Comparison of ENCODE assay signal across 14 cellular contexts in genomic region chr11:32434116-32434386, GRCh38. TPM values are rescaled to one million over a fixed set of nuclear protein-coding genes. Genes with fewer than 3 reads are reported as not detected.
A peak's percentile ranks its signal among the peaks of the same experiment; 100 is the strongest.
DNase-seq lines count a peak whose midpoint lies in the region; ATAC-seq and TF ChIP-seq lines count a peak whose summit lies in the region.
"Had no signal": no experiment of that assay in that cellular context is flagged by ENCODE, and none has a peak within 500 bp of the region (broad histone marks: within the 10 kb centered on the region; RNA-seq: fewer than 3 reads in every experiment).

No MANE protein-coding gene starts in this region.

- no peaks in the 10 kb centered on the region for H3K79me2 ChIP-seq in mammary epithelial cell (ENCODE audit: insufficient read depth, low read length)

- peak overlapping the region; percentile 67 for H3K4me2 ChIP-seq in mammary epithelial cell (ENCODE audit: insufficient read depth, low read depth, low read length)

- in situ Hi-C loops in mammary epithelial cell (cut with MboI; ENCODE audit: low sequenced_read_pairs in 2 of 2), result no loop called here

- intact Hi-C loops in A673 (cut with micrococcal nuclease; ENCODE audit: unreplicated experiment) (loop anchor here (2.0 kb wide), 1 partner anchor 111 kb away; no protein-coding TSS in a partner anchor), Caco-2 (cut with micrococcal nuclease; ENCODE audit: unreplicated experiment) (no loop called here), mammary epithelial cell (cut with micrococcal nuclease) (no loop called here), head of caudate nucleus (cut with DNase I) (no loop called here)

- 2% methylated on average over 9 of the region's 14 CpGs for WGBS in mammary epithelial cell (ENCODE audit: low coverage, missing lambda C conversion rate)

- peak overlapping the region; percentile 86 for H3K4me3 Mint-ChIP-seq in Caco-2 (ENCODE audit: unreplicated experiment)
- peak overlapping the region; percentile 96 for H3K4me3 Mint-ChIP-seq in mesothelial cell of epicardium

- H3K27ac Mint-ChIP-seq in Caco-2 (ENCODE audit: unreplicated experiment) (no peak overlapping the region), mesothelial cell of epicardium (peak overlapping the region; percentile 95)
- H3K27ac Mint-ChIP-seq: CD14-positive monocyte had no signal

- H3K36me3 ChIP-seq in A673 (ENCODE audit: insufficient read depth, low read length, poor library complexity, severe bottlenecking), result no peaks in the 10 kb centered on the region
- no peaks in the 10 kb centered on the region for H3K36me3 ChIP-seq in Caco-2 (ENCODE audit: control insufficient read depth, insufficient read depth, low read length)
- no peaks in the 10 kb centered on the region for H3K36me3 ChIP-seq in mammary epithelial cell (ENCODE audit: insufficient read depth, low read length)
- H3K36me3 ChIP-seq: adrenal gland, SJCRH30 had no signal

- TF ChIP-seq CTCF in A673 (conservative IDR thresholded peaks at IDR 0.05; ENCODE audit: low read depth, low read length) (no peak), Caco-2 (IDR thresholded peaks at IDR 0.05; ENCODE audit: insufficient read depth in 1 of 2, low read depth in 1 of 2, low read length in 1 of 2, severe bottlenecking in 1 of 2, unreplicated experiment in 1 of 2) (no peak), mammary epithelial cell (conservative IDR thresholded peaks at IDR 0.05 in 1 of 2, IDR thresholded peaks at IDR 0.05 in 1 of 2; ENCODE audit: extremely low read depth in 1 of 2, insufficient read depth in 1 of 2, low read depth in 1 of 2, low read length in 2 of 2) (no peak), mesothelial cell of epicardium (IDR thresholded peaks at IDR 0.05; ENCODE audit: unreplicated experiment) (no peak)

- H3K9me3 Mint-ChIP-seq in Caco-2 (ENCODE audit: unreplicated experiment) (no peaks in the 10 kb centered on the region), mesothelial cell of epicardium (no peaks in the 10 kb centered on the region)

- H3K4me3 ChIP-seq in A673 (ENCODE audit: low read depth, low read length, poor library complexity, severe bottlenecking) (peak overlapping the region; percentile 41), Caco-2 (ENCODE audit: low read depth, low read length) (peak overlapping the region; percentile 71; the same call in 1 of the 2 replicates), mammary epithelial cell (replicated peaks in 1 of 3; ENCODE audit: insufficient read depth in 1 of 3, low read depth in 2 of 3, low read length in 3 of 3) (no peak overlapping the region)
- H3K4me3 ChIP-seq: SJCRH30 had no signal

- DNase-seq in A673 (ENCODE audit: low spot score) (no peak), Caco-2 (no peak), mammary epithelial cell (no peak), mesothelial cell of epicardium (ENCODE audit: low spot score in 2 of 2, unreplicated experiment in 2 of 2) (no peak), AG08396 (ENCODE audit: low spot score) (no peak), head of caudate nucleus (no peak)
- DNase-seq: adrenal gland; dorsolateral prefrontal cortex; SJCRH30; stimulated activated CD4-positive, alpha-beta T cell treated with anti-CD3 and anti-CD28 coated beads, Interleukin-4, amount 100 ng/mL, for 1 hour had no signal

- H3K27ac ChIP-seq in A673 (ENCODE audit: low read depth, low read length, poor library complexity, severe bottlenecking) (no peak overlapping the region), mammary epithelial cell (ENCODE audit: insufficient read depth, low read depth, low read length) (no peak overlapping the region)
- H3K27ac ChIP-seq: adrenal gland, dorsolateral prefrontal cortex, SJCRH30 had no signal

- H3K27me3 Mint-ChIP-seq in Caco-2 (ENCODE audit: insufficient read depth, unreplicated experiment) (no peaks in the 10 kb centered on the region), mesothelial cell of epicardium (ENCODE audit: low read depth) (peaks cover 89% of the 10 kb centered on the region)

- H2AFZ ChIP-seq in mammary epithelial cell (ENCODE audit: low read depth, low read length), result peak overlapping the region; percentile 24

- H3K27me3 ChIP-seq in A673 (replicated peaks; ENCODE audit: insufficient read depth, low read depth, low read length, poor library complexity) (peaks cover 98% of the 10 kb centered on the region), Caco-2 (replicated peaks; ENCODE audit: control insufficient read depth, insufficient read depth, low read length) (no peaks in the 10 kb centered on the region; the same call in 1 of the 2 replicates), mammary epithelial cell (ENCODE audit: insufficient read depth, low read length) (peaks cover 81% of the 10 kb centered on the region)
- H3K27me3 ChIP-seq: SJCRH30 had no signal

- no TSS peak for BruUV-seq in A673 (replicated peaks; lab: Mats Ljungman, UMichigan)
- no TSS peak for BruUV-seq in Caco-2 (replicated peaks; lab: Mats Ljungman, UMichigan)
- BruUV-seq in mammary epithelial cell (replicated peaks; lab: Mats Ljungman, UMichigan), result no TSS peak

- POLR2A ChIA-PET in A673 (lab: Charles Lee; ENCODE audit: low non-redundant PET), result no interaction called here
- POLR2A ChIA-PET in Caco-2 (lab: Charles Lee), result no interaction called here

- H3K36me3 Mint-ChIP-seq in Caco-2 (ENCODE audit: insufficient read depth, unreplicated experiment) (no peaks in the 10 kb centered on the region), mesothelial cell of epicardium (peaks cover 15% of the 10 kb centered on the region)

- H3K4me1 Mint-ChIP-seq in Caco-2 (ENCODE audit: low read depth, unreplicated experiment) (no peaks in the 10 kb centered on the region), mesothelial cell of epicardium (peaks cover 71% of the 10 kb centered on the region)

- no peak overlapping the region for H3K9ac ChIP-seq in mammary epithelial cell (ENCODE audit: insufficient read depth, low read length)

- no peak for ATAC-seq in HG02840 (IDR thresholded peaks at IDR 0.05; ENCODE audit: low FRiP score, unreplicated experiment)
- no peak for ATAC-seq in GM18517 (IDR thresholded peaks at IDR 0.05; ENCODE audit: unreplicated experiment)

- H3K9me3 ChIP-seq in A673 (ENCODE audit: low read depth, low read length, poor library complexity, severe bottlenecking), result no peaks in the 10 kb centered on the region
- no peaks in the 10 kb centered on the region for H3K9me3 ChIP-seq in Caco-2
- peaks cover 5% of the 10 kb centered on the region for H3K9me3 ChIP-seq in mammary epithelial cell (replicated peaks; ENCODE audit: insufficient read depth, low read length)
- H3K9me3 ChIP-seq: adrenal gland, SJCRH30 had no signal

- H4K20me1 ChIP-seq in mammary epithelial cell (ENCODE audit: insufficient read depth, low read length), result no peaks in the 10 kb centered on the region

- H3K4me1 ChIP-seq in A673 (ENCODE audit: insufficient read depth, low read length, poor library complexity, severe bottlenecking), result peaks cover 41% of the 10 kb centered on the region
- peaks cover 4% of the 10 kb centered on the region; the same call in 1 of the 2 replicates for H3K4me1 ChIP-seq in Caco-2
- peaks cover 5% of the 10 kb centered on the region for H3K4me1 ChIP-seq in mammary epithelial cell (ENCODE audit: insufficient read depth, low read length)
- H3K4me1 ChIP-seq: SJCRH30 had no signal

- CTCF ChIA-PET in A673 (lab: Charles Lee), result no interaction called here
- CTCF ChIA-PET in Caco-2 (lab: Charles Lee), result no interaction called here
- CTCF ChIA-PET in mammary epithelial cell (lab: Charles Lee; ENCODE audit: low non-redundant PET), result no interaction called here

- dilution Hi-C loops in mammary epithelial cell (cut with HindIII; ENCODE audit: low sequenced_read_pairs), result no loop called here

RNA-seq across cellular contexts. Expression of gene WT1, which starts 1.3 kb away (rescaled TPM):
- total RNA-seq in A673 (2021) (8.6 and 10.4 TPM in 2 replicates), Caco-2 (2022) (4.7 and 6.0 TPM in 2 replicates), mammary epithelial cell (not detected), mesothelial cell of epicardium (122 to 131 TPM (median 125 TPM) in 3 replicates)
- not detected for polyA plus RNA-seq in mammary epithelial cell
- polyA minus RNA-seq in mammary epithelial cell, result not detected
- total RNA-seq: G401, SJCRH30 had no signal
- polyA plus RNA-seq: CD14-positive monocyte had no signal

Comparison
In these comparisons a context has a peak if more than half of its experiments do, and no peak if none do; other contexts are left out.
1. H3K4me3 ChIP-seq: peak in A673 (single experiment) and Caco-2 (single experiment); none in mammary epithelial cell (0 of 3).
2. RNA of gene WT1, which starts 1.3 kb away (total RNA-seq): 122 to 131 TPM in mesothelial cell of epicardium; 8.6 to 10.4 TPM in A673, 4.7 to 6.0 TPM in Caco-2 and not detected in mammary epithelial cell; every median in the first group is over 10 times any median in the second.